In the genomic region with DNA sequence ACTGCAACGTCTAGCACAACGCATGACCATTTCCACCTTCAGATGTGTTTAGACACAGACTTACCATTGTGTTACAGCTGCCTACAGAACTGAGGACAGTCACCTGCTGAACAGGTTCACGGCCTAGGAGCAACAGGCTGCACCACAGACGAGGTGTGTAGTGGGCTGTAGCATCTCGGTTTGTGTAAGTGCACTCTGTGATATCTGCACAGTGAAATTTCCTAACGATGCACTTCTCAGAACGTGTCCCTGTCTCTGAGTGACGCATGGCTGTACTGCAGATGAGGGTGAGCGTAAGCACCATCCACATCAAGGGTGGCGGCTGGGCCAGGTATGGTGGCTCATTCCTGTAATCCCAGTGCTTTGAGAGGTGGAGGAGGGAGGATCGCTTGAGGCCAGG, we compare ENCODE assay signal across 1 cellular context.
TF ChIP-seq lines count a peak whose summit lies in the region.

No MANE protein-coding gene starts in this region.

TF ChIP-seq in H1, 55 proteins besides CTCF, POLR2A, EP300 and RAD21:
- TF ChIP-seq HDAC6 (IDR thresholded peaks at IDR 0.05; ENCODE audit: low read depth, low read length) (no peak), SP1 (IDR thresholded peaks at IDR 0.05; ENCODE audit: low read depth, low read length) (no peak), EGR1 (IDR thresholded peaks at IDR 0.05; ENCODE audit: borderline replicate concordance, low read depth, low read length) (no peak), POLR2AphosphoS5 (IDR thresholded peaks at IDR 0.05; ENCODE audit: low read depth, low read length) (0 out of 2 replicates have a peak, but pooled peaks have one; percentile 13)
TF ChIP-seq in H1: peak in this region for 1.
